Comparison of ENCODE assay signal across 17 cellular contexts in genomic region chr13:19713186-19713965, GRCh38.
DNase-seq lines count a peak whose midpoint lies in the region; ATAC-seq and TF ChIP-seq lines count a peak whose summit lies in the region.
"Had no signal": no experiment of that assay in that cellular context is flagged by ENCODE, and none has a peak within 500 bp of the region (broad histone marks: within the 10 kb centered on the region; RNA-seq: fewer than 3 reads in every experiment).

No MANE protein-coding gene starts in this region.

- H3K4me1 Mint-ChIP-seq in activated T-helper 1 cell treated with anti-CD3 and anti-CD28 coated beads, Interleukin-12 subunit alpha, Interleukin-12 subunit beta, Interleukin-2, Interleukin-4 antibody, amounts not matched to agents 30 ng/mL and 10 ng/mL and 1 ng/mL, durations not matched to agents 14 hours and 24 hours and 36 hours (ENCODE audit: low read depth), result peaks cover 21% of the 10 kb centered on the region
- H3K4me1 Mint-ChIP-seq in neural progenitor cell, result no peaks in the 10 kb centered on the region
- peaks cover 0 to 19% (median 10%) of the 10 kb centered on the region in 4 donors for H3K4me1 Mint-ChIP-seq in naive thymus-derived CD8-positive, alpha-beta T cell
- H3K4me1 Mint-ChIP-seq: activated B cell treated with CpG ODN at 0.5 μM for 24 hours; H9; stimulated activated naive B cell treated with anti-CD40 and anti-IgM and Interleukin-4, amounts not matched to agents 10 μg/mL and 1 μg/mL and 100 μg/mL, for 72 hours had no signal

- DNase-seq in AG09309 (ENCODE audit: low read depth) (peak; percentile 3), HCEC 1CT (peak; percentile 83), glomerular visceral epithelial cell (ENCODE audit: extremely low spot score) (peak; percentile 52), NCI-H1092 treated with DMSO at 0.1 percent for 48 hours (lab: John Stamatoyannopoulos, UW) (no peak), neural progenitor cell (ENCODE audit: low spot score) (no peak), DMS79 treated with DMSO at 0.1 percent for 48 hours (lab: John Stamatoyannopoulos, UW) (no peak)
- DNase-seq in activated T-helper 1 cell treated with anti-CD3 and anti-CD28 coated beads, Interleukin-12 subunit alpha, Interleukin-12 subunit beta, Interleukin-2, Interleukin-4 antibody, amounts not matched to agents 30 ng/mL and 10 ng/mL and 1 ng/mL, durations not matched to agents 14 hours and 24 hours and 36 hours (ENCODE audit: low spot score), result no peak
- no peak for DNase-seq in naive thymus-derived CD8-positive, alpha-beta T cell
- DNase-seq: activated B cell treated with CpG ODN at 0.5 μM for 24 hours; caudate nucleus; DMS 273 treated with DMSO at 0.1 percent for 48 hours; H9; heart right ventricle; NCI-H1417; stimulated activated CD4-positive, alpha-beta T cell treated with anti-CD3 and anti-CD28 coated beads, Interleukin-12 subunit alpha, Interleukin-12 subunit beta, amount 100 ng/mL, for 4 hours; stimulated activated naive B cell treated with anti-CD40 and anti-IgM and Interleukin-4, amounts not matched to agents 10 μg/mL and 1 μg/mL and 100 μg/mL, for 72 hours had no signal

- peaks cover 14% of the 10 kb centered on the region for H4K20me1 ChIP-seq in neural progenitor cell (ENCODE audit: low read depth)

- H3K4me3 ChIP-seq in AG09309 (ENCODE audit: control insufficient read depth, low read depth, low read length), result no peak overlapping the region
- no peak overlapping the region for H3K4me3 ChIP-seq in neural progenitor cell
- H3K4me3 ChIP-seq: heart right ventricle had no signal

- intact Hi-C loops in activated T-helper 1 cell treated with anti-CD3 and anti-CD28 coated beads, Interleukin-12 subunit alpha, Interleukin-12 subunit beta, Interleukin-2, Interleukin-4 antibody, amounts not matched to agents 30 ng/mL and 10 ng/mL and 1 ng/mL, durations not matched to agents 14 hours and 24 hours and 36 hours (cut with micrococcal nuclease), result loop anchor here (5.0 to 10.0 kb wide), 3 partner anchors 51 to 149 kb away; partner anchors contain the start of genes MPHOSPH8 and ZMYM5

- no peaks in the 10 kb centered on the region for H3K27me3 ChIP-seq in neural progenitor cell
- H3K27me3 ChIP-seq: heart right ventricle had no signal

- no peaks in the 10 kb centered on the region for H3K9me3 ChIP-seq in neural progenitor cell (ENCODE audit: low read depth)
- H3K9me3 ChIP-seq: heart right ventricle had no signal

- H3K4me1 ChIP-seq in neural progenitor cell, result no peaks in the 10 kb centered on the region

- H3K4me2 ChIP-seq in neural progenitor cell, result no peak overlapping the region

- H3F3A ChIP-seq in neural progenitor cell (ENCODE audit: low read depth), result peaks cover 4% of the 10 kb centered on the region

- H3K9ac ChIP-seq in neural progenitor cell, result no peak overlapping the region

- no peak overlapping the region for H3K4me3 Mint-ChIP-seq in activated T-helper 1 cell treated with anti-CD3 and anti-CD28 coated beads, Interleukin-12 subunit alpha, Interleukin-12 subunit beta, Interleukin-2, Interleukin-4 antibody, amounts not matched to agents 30 ng/mL and 10 ng/mL and 1 ng/mL, durations not matched to agents 14 hours and 24 hours and 36 hours
- H3K4me3 Mint-ChIP-seq in neural progenitor cell, result no peak overlapping the region
- H3K4me3 Mint-ChIP-seq in naive thymus-derived CD8-positive, alpha-beta T cell, result no peak overlapping the region
- H3K4me3 Mint-ChIP-seq: activated B cell treated with CpG ODN at 0.5 μM for 24 hours; H9; stimulated activated naive B cell treated with anti-CD40 and anti-IgM and Interleukin-4, amounts not matched to agents 10 μg/mL and 1 μg/mL and 100 μg/mL, for 72 hours had no signal

- peaks cover 11% of the 10 kb centered on the region for H3K36me3 Mint-ChIP-seq in activated T-helper 1 cell treated with anti-CD3 and anti-CD28 coated beads, Interleukin-12 subunit alpha, Interleukin-12 subunit beta, Interleukin-2, Interleukin-4 antibody, amounts not matched to agents 30 ng/mL and 10 ng/mL and 1 ng/mL, durations not matched to agents 14 hours and 24 hours and 36 hours (ENCODE audit: low read depth)
- peaks cover 11% of the 10 kb centered on the region for H3K36me3 Mint-ChIP-seq in neural progenitor cell
- H3K36me3 Mint-ChIP-seq in naive thymus-derived CD8-positive, alpha-beta T cell, result peaks cover 0 to 48% (median 13%) of the 10 kb centered on the region in 3 donors

- H2AFZ ChIP-seq in neural progenitor cell (replicated peaks), result no peak overlapping the region

- peak overlapping the region; percentile 61 for H3K27ac Mint-ChIP-seq in activated T-helper 1 cell treated with anti-CD3 and anti-CD28 coated beads, Interleukin-12 subunit alpha, Interleukin-12 subunit beta, Interleukin-2, Interleukin-4 antibody, amounts not matched to agents 30 ng/mL and 10 ng/mL and 1 ng/mL, durations not matched to agents 14 hours and 24 hours and 36 hours
- H3K27ac Mint-ChIP-seq in neural progenitor cell, result no peak overlapping the region
- no peak overlapping the region for H3K27ac Mint-ChIP-seq in naive thymus-derived CD8-positive, alpha-beta T cell
- H3K27ac Mint-ChIP-seq: activated B cell treated with CpG ODN at 0.5 μM for 24 hours; H9; stimulated activated naive B cell treated with anti-CD40 and anti-IgM and Interleukin-4, amounts not matched to agents 10 μg/mL and 1 μg/mL and 100 μg/mL, for 72 hours had no signal

- peaks cover 5% of the 10 kb centered on the region for H3K36me3 ChIP-seq in neural progenitor cell

- H3K27me3 Mint-ChIP-seq in activated T-helper 1 cell treated with anti-CD3 and anti-CD28 coated beads, Interleukin-12 subunit alpha, Interleukin-12 subunit beta, Interleukin-2, Interleukin-4 antibody, amounts not matched to agents 30 ng/mL and 10 ng/mL and 1 ng/mL, durations not matched to agents 14 hours and 24 hours and 36 hours (ENCODE audit: insufficient read depth), result no peaks in the 10 kb centered on the region
- H3K27me3 Mint-ChIP-seq in neural progenitor cell (ENCODE audit: insufficient read depth, low read depth), result peaks cover 4% of the 10 kb centered on the region
- no peaks in the 10 kb centered on the region for H3K27me3 Mint-ChIP-seq in naive thymus-derived CD8-positive, alpha-beta T cell
- H3K27me3 Mint-ChIP-seq: activated B cell treated with CpG ODN at 0.5 μM for 24 hours; stimulated activated naive B cell treated with anti-CD40 and anti-IgM and Interleukin-4, amounts not matched to agents 10 μg/mL and 1 μg/mL and 100 μg/mL, for 72 hours had no signal

- TF ChIP-seq CTCF in AG09309 (IDR thresholded peaks at IDR 0.05; ENCODE audit: control insufficient read depth, insufficient read depth, low read depth, low read length, missing control alignments), result no peak
- TF ChIP-seq CTCF in neural progenitor cell (IDR thresholded peaks at IDR 0.05), result no peak

- ATAC-seq in naive thymus-derived CD8-positive, alpha-beta T cell, result no peak
- ATAC-seq: heart right ventricle; Panc1; stimulated activated naive B cell treated with anti-CD40 and anti-IgM and Interleukin-4, amounts not matched to agents 10 μg/mL and 1 μg/mL and 100 μg/mL, for 72 hours had no signal

- peaks cover 62% of the 10 kb centered on the region for H3K79me2 ChIP-seq in neural progenitor cell (ENCODE audit: low read depth)

- no peak overlapping the region for H3K27ac ChIP-seq in neural progenitor cell
- H3K27ac ChIP-seq: heart right ventricle had no signal

- H3K9me3 Mint-ChIP-seq in activated T-helper 1 cell treated with anti-CD3 and anti-CD28 coated beads, Interleukin-12 subunit alpha, Interleukin-12 subunit beta, Interleukin-2, Interleukin-4 antibody, amounts not matched to agents 30 ng/mL and 10 ng/mL and 1 ng/mL, durations not matched to agents 14 hours and 24 hours and 36 hours, result no peaks in the 10 kb centered on the region
- H3K9me3 Mint-ChIP-seq in neural progenitor cell, result no peaks in the 10 kb centered on the region
- no peaks in the 10 kb centered on the region for H3K9me3 Mint-ChIP-seq in naive thymus-derived CD8-positive, alpha-beta T cell
- H3K9me3 Mint-ChIP-seq: activated B cell treated with CpG ODN at 0.5 μM for 24 hours; H9; stimulated activated naive B cell treated with anti-CD40 and anti-IgM and Interleukin-4, amounts not matched to agents 10 μg/mL and 1 μg/mL and 100 μg/mL, for 72 hours had no signal

- POLR2A ChIA-PET in naive thymus-derived CD8-positive, alpha-beta T cell (lab: Charles Lee), result no interaction called here

Comparison
In these comparisons a context has a peak if more than half of its experiments do, and no peak if none do; other contexts are left out.
1. DNase-seq: peak in AG09309 (single experiment), HCEC 1CT (single experiment) and glomerular visceral epithelial cell (single experiment); none in activated T-helper 1 cell treated with anti-CD3 and anti-CD28 coated beads, Interleukin-12 subunit alpha, Interleukin-12 subunit beta, Interleukin-2, Interleukin-4 antibody, amounts not matched to agents 30 ng/mL and 10 ng/mL and 1 ng/mL, durations not matched to agents 14 hours and 24 hours and 36 hours (single experiment), NCI-H1092 treated with DMSO at 0.1 percent for 48 hours (single experiment), neural progenitor cell (single experiment), DMS79 treated with DMSO at 0.1 percent for 48 hours (single experiment) and naive thymus-derived CD8-positive, alpha-beta T cell (0 of 10).